In genomic region chr16:660459-661183, GRCh38 we compare ENCODE assay signal across 9 cellular contexts. TPM values are rescaled to one million over a fixed set of nuclear protein-coding genes. Genes with fewer than 3 reads are reported as not detected.
DNase-seq lines count a peak whose midpoint lies in the region; ATAC-seq, FAIRE-seq and TF ChIP-seq lines count a peak whose summit lies in the region.
"Had no signal": no experiment of that assay in that cellular context is flagged by ENCODE, and none has a peak within 500 bp of the region (broad histone marks: within the 10 kb centered on the region; RNA-seq: fewer than 3 reads in every experiment).

No MANE protein-coding gene starts in this region.

- no peak for TF ChIP-seq RAD21 in HepG2 (CRISPR knock-in tag; IDR thresholded peaks at IDR 0.05)

- H3K4me3 ChIP-seq in CD8-positive, alpha-beta memory T cell (ENCODE audit: low read length): no peak overlapping the region
- no peak overlapping the region for H3K4me3 ChIP-seq in GM23248
- H3K4me3 ChIP-seq in HepG2 (replicated peaks in 1 of 3; ENCODE audit: insufficient read depth in 1 of 3, low read depth in 2 of 3, low read length in 3 of 3): no peak overlapping the region
- H3K4me3 ChIP-seq: SJSA1 had no signal

- no peaks in the 10 kb centered on the region for H3K9me2 ChIP-seq in GM23248 (ENCODE audit: insufficient read depth)

- DNase-seq in CD8-positive, alpha-beta memory T cell: peak; percentile 33 to 68 (median 40)
- DNase-seq in GM23248 (peak; percentile 59), NCI-H2227 treated with DMSO at 0.1 percent for 48 hours (lab: John Stamatoyannopoulos, UW) (peak; percentile 28), dedifferentiated amniotic fluid mesenchymal stem cell (ENCODE audit: extremely low spot score) (peak; percentile 21), HepG2 (ENCODE audit: low spot score) (no peak)
- peak; percentile 81 for DNase-seq in activated CD4-positive, alpha-beta T cell treated with anti-CD3 and anti-CD28 coated beads for 48 hours
- peak; percentile 72 for DNase-seq in stimulated activated CD4-positive, alpha-beta T cell treated with anti-CD3 and anti-CD28 coated beads, Interleukin-4, amount 100 ng/mL, for 1 hour

- ATAC-seq in HepG2 (peak; percentile 9; the same call in 1 of the 3 replicates), GM21717 (IDR thresholded peaks at IDR 0.05; ENCODE audit: unreplicated experiment) (no peak)

- no peaks in the 10 kb centered on the region for H3F3A ChIP-seq in GM23248 (ENCODE audit: insufficient read depth)

- H3K27ac Mint-ChIP-seq in CD8-positive, alpha-beta memory T cell: no peak overlapping the region

- no peaks in the 10 kb centered on the region for H3K27me3 Mint-ChIP-seq in CD8-positive, alpha-beta memory T cell

- peak overlapping the region in 1 of 7 donors; percentile 23 for H3K4me3 Mint-ChIP-seq in CD8-positive, alpha-beta memory T cell

- 72 to 74% methylated on average over 27 to 34 of the region's 43 CpGs for WGBS in GM23248 (ENCODE audit: low coverage in 1 of 2, low lambda C conversion rate in 2 of 2, missing lambda C conversion rate in 2 of 2), 2 experiments
- 91% methylated on average over 26 of the region's 43 CpGs for WGBS in HepG2 (ENCODE audit: low lambda C conversion rate)

- H3K4me1 ChIP-seq in CD8-positive, alpha-beta memory T cell (ENCODE audit: insufficient read depth, low read length): no peaks in the 10 kb centered on the region
- H3K4me1 ChIP-seq in GM23248 (ENCODE audit: insufficient read depth) (no peaks in the 10 kb centered on the region), HepG2 (ENCODE audit: insufficient read depth, low read length) (no peaks in the 10 kb centered on the region)
- H3K4me1 ChIP-seq: SJSA1 had no signal

- no peak overlapping the region for H3K4me2 ChIP-seq in GM23248 (ENCODE audit: unreplicated experiment)
- H3K4me2 ChIP-seq in HepG2 (ENCODE audit: low read depth, low read length): no peak overlapping the region

- H2AFZ ChIP-seq in GM23248 (no peak overlapping the region), HepG2 (ENCODE audit: low read length) (no peak overlapping the region)

- no peaks in the 10 kb centered on the region for H3K9me3 Mint-ChIP-seq in CD8-positive, alpha-beta memory T cell

- H3K79me2 ChIP-seq in GM23248 (ENCODE audit: insufficient read depth): no peaks in the 10 kb centered on the region
- H3K79me2 ChIP-seq in HepG2 (ENCODE audit: insufficient read depth, low read length): no peaks in the 10 kb centered on the region

- no peak for TF ChIP-seq CTCF in HepG2 (CRISPR knock-in tag; IDR thresholded peaks at IDR 0.05)

- TF ChIP-seq EP300 in HepG2 (IDR thresholded peaks at IDR 0.05; ENCODE audit: low read depth in 2 of 2, low read length in 2 of 2) (no peak), HepG2 (CRISPR knock-in tag; IDR thresholded peaks at IDR 0.05; ENCODE audit: borderline replicate concordance) (no peak)

- H3K36me3 ChIP-seq in CD8-positive, alpha-beta memory T cell (ENCODE audit: insufficient read depth, low read length): no peaks in the 10 kb centered on the region
- H3K36me3 ChIP-seq in GM23248 (ENCODE audit: low read depth) (no peaks in the 10 kb centered on the region), HepG2 (replicated peaks in 1 of 2; ENCODE audit: control insufficient read depth in 1 of 2, insufficient read depth in 2 of 2, low read length in 2 of 2) (no peaks in the 10 kb centered on the region; a peak in 1 of 5 replicates)

- peaks cover 0 to 2% (median 0%) of the 10 kb centered on the region in 3 donors for H3K4me1 Mint-ChIP-seq in CD8-positive, alpha-beta memory T cell

- H3K27me3 ChIP-seq in CD8-positive, alpha-beta memory T cell (ENCODE audit: insufficient read depth, low read length, poor library complexity, severe bottlenecking): no peaks in the 10 kb centered on the region
- H3K27me3 ChIP-seq in GM23248 (replicated peaks; ENCODE audit: insufficient read depth) (no peaks in the 10 kb centered on the region), HepG2 (ENCODE audit: control insufficient read depth in 1 of 2, insufficient read depth in 2 of 2, low read length in 2 of 2) (no peaks in the 10 kb centered on the region)
- H3K27me3 ChIP-seq: SJSA1 had no signal

- no TSS peak for BruUV-seq in HepG2 (replicated peaks; lab: Mats Ljungman, UMichigan)

- in situ Hi-C loops in GM23248 (cut with MboI): no loop called here
- in situ Hi-C loops in HepG2 (cut with HindIII; ENCODE audit: extremely low pct_ligation_motif_present, low pct_unique_long_range_greater_than_20kb): no loop called here

- no peak for FAIRE-seq in HepG2 (lab: Jason Lieb, UNC)

- H3K36me3 Mint-ChIP-seq in CD8-positive, alpha-beta memory T cell: no peaks in the 10 kb centered on the region

- POLR2A ChIA-PET in CD8-positive, alpha-beta memory T cell (lab: Charles Lee): interaction anchor here (0.5 kb wide), 1 partner anchor 21 kb away, joined by 4 read pairs; no protein-coding TSS in a partner anchor
- POLR2A ChIA-PET in HepG2 (lab: Yijun Ruan, JAX): no interaction called here

- no peak overlapping the region for H3K9ac ChIP-seq in GM23248
- H3K9ac ChIP-seq in HepG2 (ENCODE audit: insufficient read depth, low read depth, low read length): no peak overlapping the region

- no peaks in the 10 kb centered on the region for H3K9me3 ChIP-seq in CD8-positive, alpha-beta memory T cell (ENCODE audit: low read length)
- H3K9me3 ChIP-seq in GM23248 (ENCODE audit: low read depth) (no peaks in the 10 kb centered on the region), HepG2 (ENCODE audit: low read length) (no peaks in the 10 kb centered on the region)
- H3K9me3 ChIP-seq: SJSA1 had no signal

- no peak overlapping the region for H3K27ac ChIP-seq in CD8-positive, alpha-beta memory T cell (ENCODE audit: low read depth, low read length)
- H3K27ac ChIP-seq in GM23248 (no peak overlapping the region), HepG2 (ENCODE audit: extremely low read length, insufficient read depth, low read length) (no peak overlapping the region)
- H3K27ac ChIP-seq: SJSA1 had no signal

- CTCF ChIA-PET in CD8-positive, alpha-beta memory T cell (lab: Charles Lee): no interaction called here
- CTCF ChIA-PET in HepG2 (lab: Yijun Ruan, JAX; ENCODE audit: low intra/inter-chr PET ratio, low total read pairs): no interaction called here

- H4K20me1 ChIP-seq in GM23248 (ENCODE audit: insufficient read depth) (no peaks in the 10 kb centered on the region), HepG2 (ENCODE audit: insufficient read depth, low read length) (no peaks in the 10 kb centered on the region)

- TF ChIP-seq POLR2A in HepG2 (IDR thresholded peaks at IDR 0.05; ENCODE audit: insufficient read depth in 1 of 2, low read depth in 2 of 2, low read length in 2 of 2): no peak

- intact Hi-C loops in HepG2 (cut with micrococcal nuclease; ENCODE audit: unreplicated experiment): no loop called here

RNA-seq across cellular contexts. Expression of gene RHOT2, which starts 7.3 kb away (rescaled TPM):
- total RNA-seq in CD8-positive, alpha-beta memory T cell: 100 to 1,000 TPM; 140 to 151 TPM
- polyA plus RNA-seq in CD8-positive, alpha-beta memory T cell: 49.6 TPM
- 44.9 and 65.9 TPM in 2 replicates for total RNA-seq in GM23248 (2014; rRNA removed; shearing (Covaris generic))
- polyA plus RNA-seq in GM23248 (2016; fragmentation: Nextera tagmentation; extraction: Ambion mirVana) (65.1 and 70.0 TPM in 2 replicates), HepG2 (2011; rRNA removed) (76.9 and 104 TPM in 2 replicates)
- 34.1 and 63.6 TPM in 2 replicates for total RNA-seq in HepG2 (2016; rRNA removed; fragmentation: Illumina TruSeq; extraction: Trizol)
- 17.1 and 18.2 TPM in 2 replicates for total RNA-seq in HepG2 (2016; cell fraction: cytosol; rRNA removed; fragmentation: Illumina TruSeq; extraction: Trizol; ENCODE audit: low read depth)
- 29.4 and 68.9 TPM in 2 replicates for total RNA-seq in HepG2 (2016; cell fraction: insoluble cytoplasmic fraction; rRNA removed; fragmentation: Illumina TruSeq; extraction: Trizol)
- 23.2 and 28.4 TPM in 2 replicates for total RNA-seq in HepG2 (2016; cell fraction: membrane; rRNA removed; fragmentation: Illumina TruSeq; extraction: Trizol)
- 78.3 and 79.1 TPM in 2 replicates for total RNA-seq in HepG2 (2016; cell fraction: nucleus; rRNA removed; fragmentation: Illumina TruSeq; extraction: Trizol)
- 24.1 and 52.3 TPM in 2 replicates for polyA plus RNA-seq in HepG2 (2011; cell fraction: cytosol; rRNA removed)
- 959 and 1,318 TPM in 2 replicates for polyA plus RNA-seq in HepG2 (2011; cell fraction: nucleus; rRNA removed)
- polyA plus RNA-seq in HepG2 (2012): 36.6 and 59.1 TPM in 2 replicates
- 14.1 and 16.7 TPM in 2 replicates for polyA plus RNA-seq in HepG2 (2016; cell fraction: cytosol; fragmentation: Illumina TruSeq; extraction: Trizol; ENCODE audit: low read depth)
- polyA plus RNA-seq in HepG2 (2016; cell fraction: insoluble cytoplasmic fraction; fragmentation: Illumina TruSeq; extraction: Trizol; ENCODE audit: low read depth): 34.3 and 41.8 TPM in 2 replicates
- polyA plus RNA-seq in HepG2 (2016; cell fraction: membrane; fragmentation: Illumina TruSeq; extraction: Trizol; ENCODE audit: low read depth): 19.1 and 22.6 TPM in 2 replicates
- polyA plus RNA-seq in HepG2 (2016; cell fraction: nucleus; fragmentation: Illumina TruSeq; extraction: Trizol; ENCODE audit: insufficient read depth, low read depth): 215 and 253 TPM in 2 replicates
- polyA minus RNA-seq in HepG2 (2011; rRNA and poly(A)+ RNA removed; ENCODE audit: low replicate concordance): 36.6 and 76.1 TPM in 2 replicates
- polyA minus RNA-seq in HepG2 (2011; cell fraction: cytosol; rRNA and poly(A)+ RNA removed): 23.0 and 32.0 TPM in 2 replicates
- 71.6 and 76.3 TPM in 2 replicates for polyA minus RNA-seq in HepG2 (2011; cell fraction: nucleus; rRNA and poly(A)+ RNA removed)

RNA-seq across cellular contexts. Expression of gene WDR90, which starts 11.5 kb away (rescaled TPM):
- total RNA-seq in CD8-positive, alpha-beta memory T cell: 10 to 100 TPM; 69.6 to 78.4 TPM
- 1.4 TPM for polyA plus RNA-seq in CD8-positive, alpha-beta memory T cell
- total RNA-seq in GM23248 (2014; rRNA removed; shearing (Covaris generic)): 16.5 and 24.7 TPM in 2 replicates
- polyA plus RNA-seq in GM23248 (2016; fragmentation: Nextera tagmentation; extraction: Ambion mirVana): 4.7 and 8.2 TPM in 2 replicates
- 10.2 and 28.9 TPM in 2 replicates for total RNA-seq in HepG2 (2016; rRNA removed; fragmentation: Illumina TruSeq; extraction: Trizol)
- 8.3 and 8.4 TPM in 2 replicates for total RNA-seq in HepG2 (2016; cell fraction: cytosol; rRNA removed; fragmentation: Illumina TruSeq; extraction: Trizol; ENCODE audit: low read depth)
- total RNA-seq in HepG2 (2016; cell fraction: insoluble cytoplasmic fraction; rRNA removed; fragmentation: Illumina TruSeq; extraction: Trizol): 10.2 and 31.3 TPM in 2 replicates
- total RNA-seq in HepG2 (2016; cell fraction: membrane; rRNA removed; fragmentation: Illumina TruSeq; extraction: Trizol): 9.7 and 10.7 TPM in 2 replicates
- 40.6 and 49.4 TPM in 2 replicates for total RNA-seq in HepG2 (2016; cell fraction: nucleus; rRNA removed; fragmentation: Illumina TruSeq; extraction: Trizol)
- 11.1 and 14.9 TPM in 2 replicates for polyA plus RNA-seq in HepG2 (2011; rRNA removed)
- 3.4 and 7.3 TPM in 2 replicates for polyA plus RNA-seq in HepG2 (2011; cell fraction: cytosol; rRNA removed)
- polyA plus RNA-seq in HepG2 (2011; cell fraction: nucleus; rRNA removed): 165 and 272 TPM in 2 replicates
- polyA plus RNA-seq in HepG2 (2012): 8.4 and 11.0 TPM in 2 replicates
- polyA plus RNA-seq in HepG2 (2016; cell fraction: cytosol; fragmentation: Illumina TruSeq; extraction: Trizol; ENCODE audit: low read depth): 2.6 and 2.7 TPM in 2 replicates
- 9.7 and 12.6 TPM in 2 replicates for polyA plus RNA-seq in HepG2 (2016; cell fraction: insoluble cytoplasmic fraction; fragmentation: Illumina TruSeq; extraction: Trizol; ENCODE audit: low read depth)
- polyA plus RNA-seq in HepG2 (2016; cell fraction: membrane; fragmentation: Illumina TruSeq; extraction: Trizol; ENCODE audit: low read depth): 5.3 TPM in 2 replicates
- polyA plus RNA-seq in HepG2 (2016; cell fraction: nucleus; fragmentation: Illumina TruSeq; extraction: Trizol; ENCODE audit: insufficient read depth, low read depth): 127 and 129 TPM in 2 replicates
- 12.2 and 29.3 TPM in 2 replicates for polyA minus RNA-seq in HepG2 (2011; rRNA and poly(A)+ RNA removed; ENCODE audit: low replicate concordance)
- 3.2 and 14.2 TPM in 2 replicates for polyA minus RNA-seq in HepG2 (2011; cell fraction: cytosol; rRNA and poly(A)+ RNA removed)
- 15.8 and 22.4 TPM in 2 replicates for polyA minus RNA-seq in HepG2 (2011; cell fraction: nucleus; rRNA and poly(A)+ RNA removed)

RNA-seq across cellular contexts. Expression of gene RHBDL1, which starts 14.8 kb away (rescaled TPM):
- under 1 TPM; 0.33 to 0.44 TPM for total RNA-seq in CD8-positive, alpha-beta memory T cell
- polyA plus RNA-seq in CD8-positive, alpha-beta memory T cell: 0.29 TPM
- total RNA-seq in GM23248 (2014; rRNA removed; shearing (Covaris generic)): 0.89 and 2.1 TPM in 2 replicates
- polyA plus RNA-seq in GM23248 (2016; fragmentation: Nextera tagmentation; extraction: Ambion mirVana) (0.90 and 1.5 TPM in 2 replicates), HepG2 (2011; rRNA removed) (3.8 and 5.3 TPM in 2 replicates)
- total RNA-seq in HepG2 (2016; rRNA removed; fragmentation: Illumina TruSeq; extraction: Trizol): 0.87 and 1.8 TPM in 2 replicates
- 0.79 and 0.81 TPM in 2 replicates for total RNA-seq in HepG2 (2016; cell fraction: cytosol; rRNA removed; fragmentation: Illumina TruSeq; extraction: Trizol; ENCODE audit: low read depth)
- 0.74 and 2.3 TPM in 2 replicates for total RNA-seq in HepG2 (2016; cell fraction: insoluble cytoplasmic fraction; rRNA removed; fragmentation: Illumina TruSeq; extraction: Trizol)
- 0.45 and 1.1 TPM in 2 replicates for total RNA-seq in HepG2 (2016; cell fraction: membrane; rRNA removed; fragmentation: Illumina TruSeq; extraction: Trizol)
- 2.0 and 3.2 TPM in 2 replicates for total RNA-seq in HepG2 (2016; cell fraction: nucleus; rRNA removed; fragmentation: Illumina TruSeq; extraction: Trizol)
- 1.8 and 3.5 TPM in 2 replicates for polyA plus RNA-seq in HepG2 (2011; cell fraction: cytosol; rRNA removed)
- 77.4 and 90.6 TPM in 2 replicates for polyA plus RNA-seq in HepG2 (2011; cell fraction: nucleus; rRNA removed)
- 1.8 and 3.6 TPM in 2 replicates for polyA plus RNA-seq in HepG2 (2012)
- 0.59 and 0.78 TPM in 2 replicates for polyA plus RNA-seq in HepG2 (2016; cell fraction: cytosol; fragmentation: Illumina TruSeq; extraction: Trizol; ENCODE audit: low read depth)
- 0.68 and 0.70 TPM in 2 replicates for polyA plus RNA-seq in HepG2 (2016; cell fraction: insoluble cytoplasmic fraction; fragmentation: Illumina TruSeq; extraction: Trizol; ENCODE audit: low read depth)
- 0.38 and 0.56 TPM in 2 replicates for polyA plus RNA-seq in HepG2 (2016; cell fraction: membrane; fragmentation: Illumina TruSeq; extraction: Trizol; ENCODE audit: low read depth)
- 6.7 and 9.7 TPM in 2 replicates for polyA plus RNA-seq in HepG2 (2016; cell fraction: nucleus; fragmentation: Illumina TruSeq; extraction: Trizol; ENCODE audit: insufficient read depth, low read depth)
- 1.4 and 3.1 TPM in 2 replicates for polyA minus RNA-seq in HepG2 (2011; rRNA and poly(A)+ RNA removed; ENCODE audit: low replicate concordance)
- polyA minus RNA-seq in HepG2 (2011; cell fraction: cytosol; rRNA and poly(A)+ RNA removed): 0.70 and 0.99 TPM in 2 replicates
- polyA minus RNA-seq in HepG2 (2011; cell fraction: nucleus; rRNA and poly(A)+ RNA removed): 3.9 and 4.6 TPM in 2 replicates

RNA-seq across cellular contexts. Expression of gene MCRIP2, which starts 19.0 kb away (rescaled TPM):
- 10 to 100 TPM; 59.3 to 64.8 TPM for total RNA-seq in CD8-positive, alpha-beta memory T cell
- 24.9 TPM for polyA plus RNA-seq in CD8-positive, alpha-beta memory T cell
- total RNA-seq in GM23248 (2014; rRNA removed; shearing (Covaris generic)): 29.3 and 30.4 TPM in 2 replicates
- polyA plus RNA-seq in GM23248 (2016; fragmentation: Nextera tagmentation; extraction: Ambion mirVana) (22.4 and 22.6 TPM in 2 replicates), HepG2 (2011; rRNA removed) (39.6 and 50.7 TPM in 2 replicates)
- 54.6 and 76.7 TPM in 2 replicates for total RNA-seq in HepG2 (2016; rRNA removed; fragmentation: Illumina TruSeq; extraction: Trizol)
- total RNA-seq in HepG2 (2016; cell fraction: cytosol; rRNA removed; fragmentation: Illumina TruSeq; extraction: Trizol; ENCODE audit: low read depth): 213 and 245 TPM in 2 replicates
- 53.9 and 78.9 TPM in 2 replicates for total RNA-seq in HepG2 (2016; cell fraction: insoluble cytoplasmic fraction; rRNA removed; fragmentation: Illumina TruSeq; extraction: Trizol)
- total RNA-seq in HepG2 (2016; cell fraction: membrane; rRNA removed; fragmentation: Illumina TruSeq; extraction: Trizol): 142 and 185 TPM in 2 replicates
- 43.6 and 55.4 TPM in 2 replicates for total RNA-seq in HepG2 (2016; cell fraction: nucleus; rRNA removed; fragmentation: Illumina TruSeq; extraction: Trizol)
- polyA plus RNA-seq in HepG2 (2011; cell fraction: cytosol; rRNA removed): 28.2 and 61.1 TPM in 2 replicates
- polyA plus RNA-seq in HepG2 (2011; cell fraction: nucleus; rRNA removed): 96.2 and 105 TPM in 2 replicates
- polyA plus RNA-seq in HepG2 (2012): 16.1 and 33.3 TPM in 2 replicates
- 190 and 204 TPM in 2 replicates for polyA plus RNA-seq in HepG2 (2016; cell fraction: cytosol; fragmentation: Illumina TruSeq; extraction: Trizol; ENCODE audit: low read depth)
- polyA plus RNA-seq in HepG2 (2016; cell fraction: insoluble cytoplasmic fraction; fragmentation: Illumina TruSeq; extraction: Trizol; ENCODE audit: low read depth): 37.1 and 43.7 TPM in 2 replicates
- polyA plus RNA-seq in HepG2 (2016; cell fraction: membrane; fragmentation: Illumina TruSeq; extraction: Trizol; ENCODE audit: low read depth): 110 and 119 TPM in 2 replicates
- 85.1 and 93.5 TPM in 2 replicates for polyA plus RNA-seq in HepG2 (2016; cell fraction: nucleus; fragmentation: Illumina TruSeq; extraction: Trizol; ENCODE audit: insufficient read depth, low read depth)
- polyA minus RNA-seq in HepG2 (2011; rRNA and poly(A)+ RNA removed; ENCODE audit: low replicate concordance): 21.1 and 22.3 TPM in 2 replicates
- 13.8 and 16.0 TPM in 2 replicates for polyA minus RNA-seq in HepG2 (2011; cell fraction: cytosol; rRNA and poly(A)+ RNA removed)
- polyA minus RNA-seq in HepG2 (2011; cell fraction: nucleus; rRNA and poly(A)+ RNA removed): 14.9 and 18.2 TPM in 2 replicates

RNA-seq across cellular contexts. Expression of gene STUB1, which starts 19.6 kb away (rescaled TPM):
- total RNA-seq in CD8-positive, alpha-beta memory T cell: 100 to 1,000 TPM; 111 to 124 TPM
- polyA plus RNA-seq in CD8-positive, alpha-beta memory T cell: 161 TPM
- total RNA-seq in GM23248 (2014; rRNA removed; shearing (Covaris generic)): 183 and 201 TPM in 2 replicates
- polyA plus RNA-seq in GM23248 (2016; fragmentation: Nextera tagmentation; extraction: Ambion mirVana) (207 and 216 TPM in 2 replicates), HepG2 (2011; rRNA removed) (52.9 and 59.6 TPM in 2 replicates)
- total RNA-seq in HepG2 (2016; rRNA removed; fragmentation: Illumina TruSeq; extraction: Trizol): 78.2 and 79.9 TPM in 2 replicates
- total RNA-seq in HepG2 (2016; cell fraction: cytosol; rRNA removed; fragmentation: Illumina TruSeq; extraction: Trizol; ENCODE audit: low read depth): 125 and 168 TPM in 2 replicates
- total RNA-seq in HepG2 (2016; cell fraction: insoluble cytoplasmic fraction; rRNA removed; fragmentation: Illumina TruSeq; extraction: Trizol): 64.5 and 82.1 TPM in 2 replicates
- 131 and 166 TPM in 2 replicates for total RNA-seq in HepG2 (2016; cell fraction: membrane; rRNA removed; fragmentation: Illumina TruSeq; extraction: Trizol)
- 43.4 and 46.1 TPM in 2 replicates for total RNA-seq in HepG2 (2016; cell fraction: nucleus; rRNA removed; fragmentation: Illumina TruSeq; extraction: Trizol)
- polyA plus RNA-seq in HepG2 (2011; cell fraction: cytosol; rRNA removed): 46.6 and 58.6 TPM in 2 replicates
- 79.7 and 81.3 TPM in 2 replicates for polyA plus RNA-seq in HepG2 (2011; cell fraction: nucleus; rRNA removed)
- polyA plus RNA-seq in HepG2 (2012): 27.7 and 37.3 TPM in 2 replicates
- polyA plus RNA-seq in HepG2 (2016; cell fraction: cytosol; fragmentation: Illumina TruSeq; extraction: Trizol; ENCODE audit: low read depth): 114 and 130 TPM in 2 replicates
- 75.6 and 85.1 TPM in 2 replicates for polyA plus RNA-seq in HepG2 (2016; cell fraction: insoluble cytoplasmic fraction; fragmentation: Illumina TruSeq; extraction: Trizol; ENCODE audit: low read depth)
- polyA plus RNA-seq in HepG2 (2016; cell fraction: membrane; fragmentation: Illumina TruSeq; extraction: Trizol; ENCODE audit: low read depth): 124 and 138 TPM in 2 replicates
- 73.2 and 92.9 TPM in 2 replicates for polyA plus RNA-seq in HepG2 (2016; cell fraction: nucleus; fragmentation: Illumina TruSeq; extraction: Trizol; ENCODE audit: insufficient read depth, low read depth)
- polyA minus RNA-seq in HepG2 (2011; rRNA and poly(A)+ RNA removed; ENCODE audit: low replicate concordance): 32.3 and 38.9 TPM in 2 replicates
- 6.7 and 10.7 TPM in 2 replicates for polyA minus RNA-seq in HepG2 (2011; cell fraction: cytosol; rRNA and poly(A)+ RNA removed)
- 18.6 and 20.1 TPM in 2 replicates for polyA minus RNA-seq in HepG2 (2011; cell fraction: nucleus; rRNA and poly(A)+ RNA removed)
